8 cellular contexts compared by ENCODE assay signal in genomic region chr10:13298748-13299436, GRCh38. TPM values are rescaled to one million over a fixed set of nuclear protein-coding genes. Genes with fewer than 3 reads are reported as not detected.
DNase-seq lines count a peak whose midpoint lies in the region; ATAC-seq, FAIRE-seq and TF ChIP-seq lines count a peak whose summit lies in the region.

No MANE protein-coding gene starts in this region.

- peaks cover 8% of the 10 kb centered on the region for H3K36me3 Mint-ChIP-seq in IgD-negative memory B cell
- peaks cover 0 to 13% (median 2%) of the 10 kb centered on the region in 3 donors for H3K36me3 Mint-ChIP-seq in naive thymus-derived CD8-positive, alpha-beta T cell

- H3K27ac ChIP-seq in cingulate gyrus (ENCODE audit: low read depth, low read length): peak overlapping the region; percentile 95

- POLR2A ChIA-PET in naive thymus-derived CD8-positive, alpha-beta T cell (lab: Charles Lee): interaction anchor here (0.6 to 6.8 kb wide), 7 partner anchors 30 to 197 kb away, joined by 3 to 132 read pairs (median 4); partner anchors contain the start of gene SEPHS1

- peaks cover 14 to 18% (median 16%) of the 10 kb centered on the region in 3 donors for H3K4me1 Mint-ChIP-seq in IgD-negative memory B cell
- H3K4me1 Mint-ChIP-seq in naive thymus-derived CD8-positive, alpha-beta T cell: peaks cover 13 to 32% (median 27%) of the 10 kb centered on the region in 4 donors

- FAIRE-seq in urothelium cell line (lab: Jason Lieb, UNC): no peak

- no peak for ATAC-seq in naive thymus-derived CD8-positive, alpha-beta T cell

- H3K27ac Mint-ChIP-seq in IgD-negative memory B cell: peak overlapping the region; percentile 4 to 90 (median 76)
- H3K27ac Mint-ChIP-seq in naive thymus-derived CD8-positive, alpha-beta T cell: peak overlapping the region; percentile 81 to 99 (median 95)

- H3K9me3 Mint-ChIP-seq in IgD-negative memory B cell: no peaks in the 10 kb centered on the region
- H3K9me3 Mint-ChIP-seq in naive thymus-derived CD8-positive, alpha-beta T cell: no peaks in the 10 kb centered on the region

- H3K4me3 ChIP-seq in AG10803 (ENCODE audit: low read length): peak overlapping the region; percentile 72

- DNase-seq in AG10803 (ENCODE audit: low read depth): no peak
- DNase-seq in naive thymus-derived CD8-positive, alpha-beta T cell: no peak
- DNase-seq in GF-D8 (lab: John Stamatoyannopoulos, UW): no peak
- no peak for DNase-seq in NCI-H2171 treated with DMSO at 0.1 percent for 48 hours (lab: John Stamatoyannopoulos, UW)
- DNase-seq in cerebellar cortex (ENCODE audit: low spot score): no peak
- no peak for DNase-seq in urothelium cell line (ENCODE audit: low spot score)

- no peak for TF ChIP-seq CTCF in AG10803 (conservative IDR thresholded peaks at IDR 0.05; ENCODE audit: low read length)

- H3K27me3 Mint-ChIP-seq in IgD-negative memory B cell: no peaks in the 10 kb centered on the region
- H3K27me3 Mint-ChIP-seq in naive thymus-derived CD8-positive, alpha-beta T cell: no peaks in the 10 kb centered on the region

- H3K4me3 Mint-ChIP-seq in IgD-negative memory B cell: peak overlapping the region; percentile 63 to 89 (median 78)
- peak overlapping the region; percentile 79 to 92 (median 88) for H3K4me3 Mint-ChIP-seq in naive thymus-derived CD8-positive, alpha-beta T cell

RNA-seq across cellular contexts. Expression of gene PHYH, which starts 1.0 kb away (rescaled TPM):
- 10.2 TPM for polyA plus RNA-seq in IgD-negative memory B cell
- total RNA-seq in naive thymus-derived CD8-positive, alpha-beta T cell: 10 to 100 TPM; 17.3 to 18.6 TPM
- 10 to 100 TPM; 17.6 to 20.5 (median 20.1) TPM for polyA plus RNA-seq in naive thymus-derived CD8-positive, alpha-beta T cell

RNA-seq across cellular contexts. Expression of gene SEPHS1, which starts 49.2 kb away (rescaled TPM):
- 7.9 TPM for polyA plus RNA-seq in IgD-negative memory B cell
- 10 to 100 TPM; 32.7 to 42.7 TPM for total RNA-seq in naive thymus-derived CD8-positive, alpha-beta T cell
- 10 to 100 TPM; 17.7 to 22.5 (median 21.9) TPM for polyA plus RNA-seq in naive thymus-derived CD8-positive, alpha-beta T cell
